23 cellular contexts compared by ENCODE assay signal in the genomic region with DNA sequence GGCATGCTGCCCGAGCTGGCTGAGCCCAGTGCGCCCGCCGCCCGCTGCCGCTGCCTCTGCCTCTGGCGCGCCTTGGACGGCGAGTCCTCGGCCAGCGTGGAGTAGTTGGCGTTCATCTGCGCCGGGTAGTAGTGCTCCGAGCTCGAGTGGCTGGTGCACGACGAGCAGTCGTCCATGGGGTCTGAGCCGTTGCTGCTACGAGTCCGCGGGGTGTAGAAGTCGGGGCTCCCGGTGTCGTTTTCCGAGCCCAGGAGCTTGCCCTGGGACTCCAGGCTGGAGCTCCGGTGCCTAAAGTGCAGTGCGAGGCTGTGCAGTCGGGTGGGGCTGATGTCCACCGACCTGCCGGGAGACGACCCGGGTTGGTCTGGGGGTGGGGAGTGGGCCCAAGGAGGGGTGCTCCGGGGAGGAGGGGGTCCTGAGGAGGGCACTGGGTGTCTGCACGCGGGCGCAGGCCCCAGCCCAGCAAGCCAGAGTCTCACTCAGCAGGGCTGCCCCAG.
"Had no signal": no experiment of that assay in that cellular context is flagged by ENCODE, and none has a peak within 500 bp of the region (broad histone marks: within the 10 kb centered on the region; RNA-seq: fewer than 3 reads in every experiment).

No MANE protein-coding gene starts in this region.

- H3K4me2 ChIP-seq: hepatocyte had no signal

- ATAC-seq: foreskin keratinocyte, gastroesophageal sphincter, heart left ventricle, left colon, left lobe of liver, left ventricle myocardium superior, lower lobe of right lung, mucosa of descending colon had no signal

- H3K27ac ChIP-seq: coronary artery, foreskin keratinocyte, gastroesophageal sphincter, heart left ventricle, hepatocyte, lower lobe of right lung had no signal

- H3K79me2 ChIP-seq: hepatocyte had no signal

- H3K27me3 ChIP-seq: dorsolateral prefrontal cortex, esophagus muscularis mucosa, foreskin keratinocyte, gastroesophageal sphincter, heart left ventricle, hepatocyte had no signal

- H3K9me3 ChIP-seq: esophagus muscularis mucosa, gastroesophageal sphincter, heart left ventricle, lower lobe of right lung, mucosa of descending colon had no signal

- H3K9me3 Mint-ChIP-seq: immature natural killer cell, mesothelial cell of epicardium, naive B cell had no signal

- H3K4me3 ChIP-seq: coronary artery, dorsolateral prefrontal cortex, esophagus muscularis mucosa, gastroesophageal sphincter, heart left ventricle, hepatocyte, lower lobe of right lung, mucosa of descending colon had no signal

- H2AFZ ChIP-seq: hepatocyte had no signal

- H3K36me3 Mint-ChIP-seq: naive B cell had no signal

- H3K27ac Mint-ChIP-seq: immature natural killer cell, mesothelial cell of epicardium, naive B cell had no signal

- DNase-seq: dermis blood vessel endothelial cell; dorsolateral prefrontal cortex; effector CD4-positive, alpha-beta T cell; effector memory CD4-positive, alpha-beta T cell; foreskin keratinocyte; heart left ventricle; hypothalamus; immature natural killer cell; islet precursor cell; kidney; kidney glomerular epithelial cell; left colon; left ventricle myocardium superior; lower lobe of right lung; mesenchymal stem cell; mucosa of descending colon; naive B cell had no signal

- H3K4me3 Mint-ChIP-seq: immature natural killer cell, mesothelial cell of epicardium had no signal
